In the genomic region with DNA sequence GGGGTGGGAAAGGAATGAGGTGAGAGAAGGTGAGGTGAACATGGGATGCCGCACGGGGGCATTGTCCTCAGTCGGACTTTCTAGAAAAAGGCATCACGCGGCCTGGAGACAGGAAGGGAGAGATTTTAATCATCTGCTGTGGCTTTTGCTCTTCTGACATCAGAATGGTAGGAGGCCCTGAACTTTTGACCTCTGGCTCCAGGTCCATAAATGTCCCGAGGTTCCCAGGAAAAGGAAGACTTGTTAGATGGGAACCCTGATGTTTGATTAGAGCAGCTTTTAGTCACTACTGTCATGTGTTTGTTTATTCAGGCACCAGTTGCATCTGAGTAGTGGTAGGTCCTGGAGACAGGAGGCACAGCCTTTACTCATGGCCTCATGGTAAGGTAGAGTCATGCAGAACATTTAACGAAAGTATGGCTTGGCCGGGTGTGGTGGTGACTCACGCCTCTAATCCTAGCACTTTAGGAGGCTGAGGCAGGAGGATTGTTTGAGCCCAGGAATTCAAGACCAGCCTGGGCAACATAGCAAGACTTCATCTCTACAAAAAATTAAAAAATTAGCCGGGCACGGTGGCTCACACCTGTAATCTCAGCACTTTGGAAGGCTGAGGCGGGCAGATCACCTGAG, we compare ENCODE assay signal across 1 cellular context.
TF ChIP-seq lines count a peak whose summit lies in the region.

No MANE protein-coding gene starts in this region.

TF ChIP-seq in HepG2, 621 proteins besides CTCF, POLR2A, EP300 and RAD21 (continued from another document and continues in another):
- TF ChIP-seq, protein P1, sequence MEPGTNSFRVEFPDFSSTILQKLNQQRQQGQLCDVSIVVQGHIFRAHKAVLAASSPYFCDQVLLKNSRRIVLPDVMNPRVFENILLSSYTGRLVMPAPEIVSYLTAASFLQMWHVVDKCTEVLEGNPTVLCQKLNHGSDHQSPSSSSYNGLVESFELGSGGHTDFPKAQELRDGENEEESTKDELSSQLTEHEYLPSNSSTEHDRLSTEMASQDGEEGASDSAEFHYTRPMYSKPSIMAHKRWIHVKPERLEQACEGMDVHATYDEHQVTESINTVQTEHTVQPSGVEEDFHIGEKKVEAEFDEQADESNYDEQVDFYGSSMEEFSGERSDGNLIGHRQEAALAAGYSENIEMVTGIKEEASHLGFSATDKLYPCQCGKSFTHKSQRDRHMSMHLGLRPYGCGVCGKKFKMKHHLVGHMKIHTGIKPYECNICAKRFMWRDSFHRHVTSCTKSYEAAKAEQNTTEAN (CRISPR knock-in tag; conservative IDR thresholded peaks at IDR 0.05) = peak; percentile 78
- TF ChIP-seq PITX1 (CRISPR knock-in tag; IDR thresholded peaks at IDR 0.05) (peak; percentile 76), CBFB (CRISPR knock-in tag; IDR thresholded peaks at IDR 0.05) (no peak), JARID2 (CRISPR knock-in tag; IDR thresholded peaks at IDR 0.05; ENCODE audit: insufficient replicate concordance) (no peak), CCDC6 (CRISPR knock-in tag; IDR thresholded peaks at IDR 0.05) (peak; percentile 49; the same call in 1 of the 2 replicates), ZNF569 (CRISPR knock-in tag; IDR thresholded peaks at IDR 0.05; ENCODE audit: borderline replicate concordance) (no peak), AKAP8 (CRISPR knock-in tag; IDR thresholded peaks at IDR 0.05) (no peak), ZNF619 (CRISPR knock-in tag; IDR thresholded peaks at IDR 0.05) (no peak), KAT8 (CRISPR knock-in tag; IDR thresholded peaks at IDR 0.05) (peak; percentile 81; the same call in 1 of the 2 replicates), ATF7-NPFF (CRISPR knock-in tag; IDR thresholded peaks at IDR 0.05; ENCODE audit: low read depth) (peak; percentile 60; the same call in 1 of the 2 replicates), ATF7 (IDR thresholded peaks at IDR 0.05) (no peak), ATF7 (CRISPR knock-in tag; IDR thresholded peaks at IDR 0.05) (0 out of 2 replicates have a peak, but pooled peaks have one; percentile 76), SMYD3 (CRISPR knock-in tag; IDR thresholded peaks at IDR 0.05) (no peak), MEIS1 (CRISPR knock-in tag; IDR thresholded peaks at IDR 0.05; ENCODE audit: borderline replicate concordance) (peak; percentile 39; the same call in 1 of the 2 replicates), CCAR2 (optimal IDR thresholded peaks at IDR 0.05; ENCODE audit: low read depth, low read length) (peak; percentile 24), ZNF792 (CRISPR knock-in tag; IDR thresholded peaks at IDR 0.05) (peak; percentile 42; the same call in 1 of the 2 replicates), ZNF670 (CRISPR knock-in tag; IDR thresholded peaks at IDR 0.05; ENCODE audit: borderline replicate concordance) (0 out of 2 replicates have a peak, but pooled peaks have one; percentile 35), SETDB1 (CRISPR knock-in tag; IDR thresholded peaks at IDR 0.05; ENCODE audit: borderline replicate concordance) (no peak), ZNF781 (CRISPR knock-in tag; IDR thresholded peaks at IDR 0.05; ENCODE audit: borderline replicate concordance, not compliant biosample characterization) (no peak), SRSF4 (IDR thresholded peaks at IDR 0.05; ENCODE audit: low read depth, low read length, poor library complexity, severe bottlenecking) (no peak), HOXA3 (CRISPR knock-in tag; IDR thresholded peaks at IDR 0.05) (peak; percentile 82; the same call in 1 of the 2 replicates), IRX3 (CRISPR knock-in tag; IDR thresholded peaks at IDR 0.05; ENCODE audit: borderline replicate concordance, low read depth) (no peak), RARG (CRISPR knock-in tag; IDR thresholded peaks at IDR 0.05; ENCODE audit: low read depth) (no peak), TOE1 (CRISPR knock-in tag; IDR thresholded peaks at IDR 0.05) (peak; percentile 42; the same call in 1 of the 2 replicates), ZNF775 (CRISPR knock-in tag; IDR thresholded peaks at IDR 0.05; ENCODE audit: borderline replicate concordance) (no peak), ZNF547 (CRISPR knock-in tag; IDR thresholded peaks at IDR 0.05) (no peak), YEATS2 (CRISPR knock-in tag; IDR thresholded peaks at IDR 0.05; ENCODE audit: borderline replicate concordance) (peak; percentile 80; the same call in 1 of the 2 replicates), RCOR2 (CRISPR knock-in tag; IDR thresholded peaks at IDR 0.05) (peak; percentile 96), SP1 (IDR thresholded peaks at IDR 0.05) (no peak), SP1 (CRISPR knock-in tag; IDR thresholded peaks at IDR 0.05) (no peak), ZNF557 (CRISPR knock-in tag; IDR thresholded peaks at IDR 0.05) (peak; percentile 91; the same call in 1 of the 2 replicates), NCOA5 (CRISPR knock-in tag; IDR thresholded peaks at IDR 0.05) (no peak), ERF (CRISPR knock-in tag; IDR thresholded peaks at IDR 0.05) (peak; percentile 95), GABPB1 (CRISPR knock-in tag; IDR thresholded peaks at IDR 0.05) (peak; percentile 54), FOXM1 (CRISPR knock-in tag; IDR thresholded peaks at IDR 0.05) (no peak), MAFG (CRISPR knock-in tag; IDR thresholded peaks at IDR 0.05) (no peak), ZNF607 (CRISPR knock-in tag; IDR thresholded peaks at IDR 0.05; ENCODE audit: borderline replicate concordance) (peak; percentile 62; the same call in 1 of the 2 replicates), MXI1 (IDR thresholded peaks at IDR 0.05; ENCODE audit: borderline replicate concordance, low read depth, low read length) (peak; percentile 44; the same call in 1 of the 3 replicates), ZNF629 (CRISPR knock-in tag; conservative IDR thresholded peaks at IDR 0.05) (peak; percentile 57), ZZZ3 (CRISPR knock-in tag; IDR thresholded peaks at IDR 0.05; ENCODE audit: borderline replicate concordance) (no peak), ZMYM3 (CRISPR knock-in tag; IDR thresholded peaks at IDR 0.05) (peak; percentile 89), FOSL1 (CRISPR knock-in tag; IDR thresholded peaks at IDR 0.05; ENCODE audit: borderline replicate concordance) (0 out of 2 replicates have a peak, but pooled peaks have one; percentile 55), TEAD3 (CRISPR knock-in tag; optimal IDR thresholded peaks at IDR 0.05; ENCODE audit: borderline replicate concordance) (peak; percentile 80), GZF1 (CRISPR knock-in tag; IDR thresholded peaks at IDR 0.05) (peak; percentile 33; the same call in 1 of the 2 replicates), MED1 (CRISPR knock-in tag; IDR thresholded peaks at IDR 0.05) (peak; percentile 97), ZNF224 (CRISPR knock-in tag; IDR thresholded peaks at IDR 0.05) (peak; percentile 86; the same call in 1 of the 2 replicates), JUND (CRISPR knock-in tag; IDR thresholded peaks at IDR 0.05) (peak; percentile 34; the same call in 1 of the 2 replicates)
- TF ChIP-seq, protein P2, sequence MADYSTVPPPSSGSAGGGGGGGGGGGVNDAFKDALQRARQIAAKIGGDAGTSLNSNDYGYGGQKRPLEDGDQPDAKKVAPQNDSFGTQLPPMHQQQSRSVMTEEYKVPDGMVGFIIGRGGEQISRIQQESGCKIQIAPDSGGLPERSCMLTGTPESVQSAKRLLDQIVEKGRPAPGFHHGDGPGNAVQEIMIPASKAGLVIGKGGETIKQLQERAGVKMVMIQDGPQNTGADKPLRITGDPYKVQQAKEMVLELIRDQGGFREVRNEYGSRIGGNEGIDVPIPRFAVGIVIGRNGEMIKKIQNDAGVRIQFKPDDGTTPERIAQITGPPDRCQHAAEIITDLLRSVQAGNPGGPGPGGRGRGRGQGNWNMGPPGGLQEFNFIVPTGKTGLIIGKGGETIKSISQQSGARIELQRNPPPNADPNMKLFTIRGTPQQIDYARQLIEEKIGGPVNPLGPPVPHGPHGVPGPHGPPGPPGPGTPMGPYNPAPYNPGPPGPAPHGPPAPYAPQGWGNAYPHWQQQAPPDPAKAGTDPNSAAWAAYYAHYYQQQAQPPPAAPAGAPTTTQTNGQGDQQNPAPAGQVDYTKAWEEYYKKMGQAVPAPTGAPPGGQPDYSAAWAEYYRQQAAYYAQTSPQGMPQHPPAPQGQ (CRISPR knock-in tag; IDR thresholded peaks at IDR 0.05; ENCODE audit: borderline replicate concordance) = no peak
- TF ChIP-seq, protein P3, sequence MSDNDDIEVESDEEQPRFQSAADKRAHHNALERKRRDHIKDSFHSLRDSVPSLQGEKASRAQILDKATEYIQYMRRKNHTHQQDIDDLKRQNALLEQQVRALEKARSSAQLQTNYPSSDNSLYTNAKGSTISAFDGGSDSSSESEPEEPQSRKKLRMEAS (IDR thresholded peaks at IDR 0.05) = peak; percentile 92
- TF ChIP-seq, protein P4, sequence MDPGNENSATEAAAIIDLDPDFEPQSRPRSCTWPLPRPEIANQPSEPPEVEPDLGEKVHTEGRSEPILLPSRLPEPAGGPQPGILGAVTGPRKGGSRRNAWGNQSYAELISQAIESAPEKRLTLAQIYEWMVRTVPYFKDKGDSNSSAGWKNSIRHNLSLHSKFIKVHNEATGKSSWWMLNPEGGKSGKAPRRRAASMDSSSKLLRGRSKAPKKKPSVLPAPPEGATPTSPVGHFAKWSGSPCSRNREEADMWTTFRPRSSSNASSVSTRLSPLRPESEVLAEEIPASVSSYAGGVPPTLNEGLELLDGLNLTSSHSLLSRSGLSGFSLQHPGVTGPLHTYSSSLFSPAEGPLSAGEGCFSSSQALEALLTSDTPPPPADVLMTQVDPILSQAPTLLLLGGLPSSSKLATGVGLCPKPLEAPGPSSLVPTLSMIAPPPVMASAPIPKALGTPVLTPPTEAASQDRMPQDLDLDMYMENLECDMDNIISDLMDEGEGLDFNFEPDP (CRISPR knock-in tag; conservative IDR thresholded peaks at IDR 0.05) = no peak
- TF ChIP-seq, protein P5, sequence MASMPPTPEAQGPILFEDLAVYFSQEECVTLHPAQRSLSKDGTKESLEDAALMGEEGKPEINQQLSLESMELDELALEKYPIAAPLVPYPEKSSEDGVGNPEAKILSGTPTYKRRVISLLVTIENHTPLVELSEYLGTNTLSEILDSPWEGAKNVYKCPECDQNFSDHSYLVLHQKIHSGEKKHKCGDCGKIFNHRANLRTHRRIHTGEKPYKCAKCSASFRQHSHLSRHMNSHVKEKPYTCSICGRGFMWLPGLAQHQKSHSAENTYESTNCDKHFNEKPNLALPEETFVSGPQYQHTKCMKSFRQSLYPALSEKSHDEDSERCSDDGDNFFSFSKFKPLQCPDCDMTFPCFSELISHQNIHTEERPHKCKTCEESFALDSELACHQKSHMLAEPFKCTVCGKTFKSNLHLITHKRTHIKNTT (CRISPR knock-in tag; IDR thresholded peaks at IDR 0.05) = no peak
- TF ChIP-seq, protein P6, sequence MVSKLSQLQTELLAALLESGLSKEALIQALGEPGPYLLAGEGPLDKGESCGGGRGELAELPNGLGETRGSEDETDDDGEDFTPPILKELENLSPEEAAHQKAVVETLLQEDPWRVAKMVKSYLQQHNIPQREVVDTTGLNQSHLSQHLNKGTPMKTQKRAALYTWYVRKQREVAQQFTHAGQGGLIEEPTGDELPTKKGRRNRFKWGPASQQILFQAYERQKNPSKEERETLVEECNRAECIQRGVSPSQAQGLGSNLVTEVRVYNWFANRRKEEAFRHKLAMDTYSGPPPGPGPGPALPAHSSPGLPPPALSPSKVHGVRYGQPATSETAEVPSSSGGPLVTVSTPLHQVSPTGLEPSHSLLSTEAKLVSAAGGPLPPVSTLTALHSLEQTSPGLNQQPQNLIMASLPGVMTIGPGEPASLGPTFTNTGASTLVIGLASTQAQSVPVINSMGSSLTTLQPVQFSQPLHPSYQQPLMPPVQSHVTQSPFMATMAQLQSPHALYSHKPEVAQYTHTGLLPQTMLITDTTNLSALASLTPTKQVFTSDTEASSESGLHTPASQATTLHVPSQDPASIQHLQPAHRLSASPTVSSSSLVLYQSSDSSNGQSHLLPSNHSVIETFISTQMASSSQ (IDR thresholded peaks at IDR 0.05; ENCODE audit: low read depth) = peak; percentile 41
- TF ChIP-seq, protein P6 (CRISPR knock-in tag; IDR thresholded peaks at IDR 0.05; ENCODE audit: borderline replicate concordance) = peak; percentile 65; the same call in 1 of the 2 replicates
- TF ChIP-seq, protein P7, sequence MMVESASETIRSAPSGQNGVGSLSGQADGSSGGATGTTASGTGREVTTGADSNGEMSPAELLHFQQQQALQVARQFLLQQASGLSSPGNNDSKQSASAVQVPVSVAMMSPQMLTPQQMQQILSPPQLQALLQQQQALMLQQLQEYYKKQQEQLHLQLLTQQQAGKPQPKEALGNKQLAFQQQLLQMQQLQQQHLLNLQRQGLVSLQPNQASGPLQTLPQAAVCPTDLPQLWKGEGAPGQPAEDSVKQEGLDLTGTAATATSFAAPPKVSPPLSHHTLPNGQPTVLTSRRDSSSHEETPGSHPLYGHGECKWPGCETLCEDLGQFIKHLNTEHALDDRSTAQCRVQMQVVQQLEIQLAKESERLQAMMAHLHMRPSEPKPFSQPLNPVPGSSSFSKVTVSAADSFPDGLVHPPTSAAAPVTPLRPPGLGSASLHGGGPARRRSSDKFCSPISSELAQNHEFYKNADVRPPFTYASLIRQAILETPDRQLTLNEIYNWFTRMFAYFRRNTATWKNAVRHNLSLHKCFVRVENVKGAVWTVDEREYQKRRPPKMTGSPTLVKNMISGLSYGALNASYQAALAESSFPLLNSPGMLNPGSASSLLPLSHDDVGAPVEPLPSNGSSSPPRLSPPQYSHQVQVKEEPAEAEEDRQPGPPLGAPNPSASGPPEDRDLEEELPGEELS (CRISPR knock-in tag; IDR thresholded peaks at IDR 0.05) = peak; percentile 89
- TF ChIP-seq, protein P8, sequence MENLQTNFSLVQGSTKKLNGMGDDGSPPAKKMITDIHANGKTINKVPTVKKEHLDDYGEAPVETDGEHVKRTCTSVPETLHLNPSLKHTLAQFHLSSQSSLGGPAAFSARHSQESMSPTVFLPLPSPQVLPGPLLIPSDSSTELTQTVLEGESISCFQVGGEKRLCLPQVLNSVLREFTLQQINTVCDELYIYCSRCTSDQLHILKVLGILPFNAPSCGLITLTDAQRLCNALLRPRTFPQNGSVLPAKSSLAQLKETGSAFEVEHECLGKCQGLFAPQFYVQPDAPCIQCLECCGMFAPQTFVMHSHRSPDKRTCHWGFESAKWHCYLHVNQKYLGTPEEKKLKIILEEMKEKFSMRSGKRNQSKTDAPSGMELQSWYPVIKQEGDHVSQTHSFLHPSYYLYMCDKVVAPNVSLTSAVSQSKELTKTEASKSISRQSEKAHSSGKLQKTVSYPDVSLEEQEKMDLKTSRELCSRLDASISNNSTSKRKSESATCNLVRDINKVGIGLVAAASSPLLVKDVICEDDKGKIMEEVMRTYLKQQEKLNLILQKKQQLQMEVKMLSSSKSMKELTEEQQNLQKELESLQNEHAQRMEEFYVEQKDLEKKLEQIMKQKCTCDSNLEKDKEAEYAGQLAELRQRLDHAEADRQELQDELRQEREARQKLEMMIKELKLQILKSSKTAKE (CRISPR knock-in tag; IDR thresholded peaks at IDR 0.05; ENCODE audit: borderline replicate concordance) = peak; percentile 92
